ENCODE assay signal across 4 cellular contexts in the genomic region with DNA sequence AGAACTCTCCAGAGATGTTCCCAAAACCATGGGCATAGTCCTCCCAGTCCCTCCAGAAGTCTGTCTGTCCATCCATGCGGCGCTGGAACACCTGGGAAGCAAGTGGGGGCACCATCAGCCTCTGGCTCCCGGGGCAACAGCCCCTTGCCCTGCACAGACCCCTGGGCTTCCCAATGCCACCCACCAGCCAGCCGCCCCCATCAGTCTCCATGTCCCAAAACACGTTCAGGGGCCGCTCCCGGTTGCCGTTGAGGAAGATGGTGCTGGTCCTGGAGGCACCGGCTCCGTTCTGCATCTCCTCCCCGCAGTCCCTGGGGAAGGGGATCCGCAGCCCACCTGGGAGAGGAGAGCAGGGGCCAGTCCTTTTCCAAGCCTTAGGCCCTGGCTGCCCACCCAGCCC. TPM values are rescaled to one million over a fixed set of nuclear protein-coding genes. Genes with fewer than 3 reads are reported as not detected.
"Had no signal": no experiment of that assay in that cellular context is flagged by ENCODE, and none has a peak within 500 bp of the region (broad histone marks: within the 10 kb centered on the region; RNA-seq: fewer than 3 reads in every experiment).

No MANE protein-coding gene starts in this region.

RNA-seq across cellular contexts. Expression of gene CYP21A2, which starts 28.7 kb away (rescaled TPM):
- total RNA-seq: kidney epithelial cell, lung microvascular endothelial cell, myocyte, stomach had no signal
